9 cellular contexts compared by ENCODE assay signal in genomic region chr2:218230882-218231281, GRCh38. TPM values are rescaled to one million over a fixed set of nuclear protein-coding genes. Genes with fewer than 3 reads are reported as not detected.
DNase-seq lines count a peak whose midpoint lies in the region; ATAC-seq lines count a peak whose summit lies in the region.
"Had no signal": no experiment of that assay in that cellular context is flagged by ENCODE, and none has a peak within 500 bp of the region (broad histone marks: within the 10 kb centered on the region; RNA-seq: fewer than 3 reads in every experiment).

No MANE protein-coding gene starts in this region.

- H3K9me3 Mint-ChIP-seq in activated CD4-positive, alpha-beta memory T cell treated with anti-CD3 and anti-CD28 coated beads for 36 hours: no peaks in the 10 kb centered on the region

- H3K9ac ChIP-seq in BLaER1: no peak overlapping the region

- CTCF ChIA-PET in activated CD4-positive, alpha-beta memory T cell treated with anti-CD3 and anti-CD28 coated beads for 36 hours (lab: Charles Lee): interaction anchor here (0.8 to 3.8 kb wide), 11 partner anchors 11 to 63 kb away, joined by 3 to 30 read pairs (median 3); no protein-coding TSS in a partner anchor

- no peaks in the 10 kb centered on the region for H3K9me3 ChIP-seq in BLaER1
- H3K9me3 ChIP-seq: heart left ventricle had no signal

- peak overlapping the region; percentile 69 for H3K27ac Mint-ChIP-seq in activated CD4-positive, alpha-beta memory T cell treated with anti-CD3 and anti-CD28 coated beads for 36 hours

- peak; percentile 56 for DNase-seq in activated CD4-positive, alpha-beta memory T cell treated with anti-CD3 and anti-CD28 coated beads for 36 hours
- DNase-seq in iris pigment epithelial cell (ENCODE audit: low read depth) (peak; percentile 73), NCI-H1048 (lab: John Stamatoyannopoulos, UW) (no peak), superior temporal gyrus (ENCODE audit: extremely low spot score) (no peak), GDM1 (lab: John Stamatoyannopoulos, UW) (no peak)
- DNase-seq: heart left ventricle had no signal

- intact Hi-C loops in activated CD4-positive, alpha-beta memory T cell treated with anti-CD3 and anti-CD28 coated beads for 36 hours (cut with micrococcal nuclease): loop anchor here (1.0 kb wide), 1 partner anchor 338 kb away; no protein-coding TSS in a partner anchor

- peak overlapping the region; percentile 77; the same call in 1 of the 2 replicates for H3K4me2 ChIP-seq in BLaER1

- no peaks in the 10 kb centered on the region for H3K27me3 ChIP-seq in BLaER1
- H3K27me3 ChIP-seq: heart left ventricle had no signal

- no peak overlapping the region for H3K27ac ChIP-seq in BLaER1

- no peak overlapping the region for H3K4me3 ChIP-seq in BLaER1
- H3K4me3 ChIP-seq: heart left ventricle had no signal

- H3K36me3 Mint-ChIP-seq in activated CD4-positive, alpha-beta memory T cell treated with anti-CD3 and anti-CD28 coated beads for 36 hours: peaks cover 74% of the 10 kb centered on the region

- peaks cover 92% of the 10 kb centered on the region for H3K36me3 ChIP-seq in BLaER1

- no peak overlapping the region for H3K4me3 Mint-ChIP-seq in activated CD4-positive, alpha-beta memory T cell treated with anti-CD3 and anti-CD28 coated beads for 36 hours

- no peaks in the 10 kb centered on the region for H3K27me3 Mint-ChIP-seq in activated CD4-positive, alpha-beta memory T cell treated with anti-CD3 and anti-CD28 coated beads for 36 hours

- peaks cover 35% of the 10 kb centered on the region for H3K4me1 ChIP-seq in BLaER1

- peaks cover 41% of the 10 kb centered on the region for H4K20me1 ChIP-seq in BLaER1

- ATAC-seq in GM18873 (IDR thresholded peaks at IDR 0.05; ENCODE audit: low FRiP score, unreplicated experiment): peak; percentile 58
- peak; percentile 70 for ATAC-seq in HG03378 (IDR thresholded peaks at IDR 0.05; ENCODE audit: unreplicated experiment)

- POLR2A ChIA-PET in activated CD4-positive, alpha-beta memory T cell treated with anti-CD3 and anti-CD28 coated beads for 36 hours (lab: Charles Lee): interaction anchor here (0.8 to 1.0 kb wide), 3 partner anchors 10 to 340 kb away, joined by 4 to 6 read pairs (median 5); partner anchors contain the start of gene ARPC2

- H3K4me1 Mint-ChIP-seq in activated CD4-positive, alpha-beta memory T cell treated with anti-CD3 and anti-CD28 coated beads for 36 hours (ENCODE audit: low read depth): peaks cover 61% of the 10 kb centered on the region

RNA-seq across cellular contexts. Expression of gene ARPC2, which starts 13.9 kb away (rescaled TPM):
- 100 to 1,000 TPM; 564 to 570 TPM for total RNA-seq in activated CD4-positive, alpha-beta memory T cell treated with anti-CD3 and anti-CD28 coated beads for 36 hours

RNA-seq across cellular contexts. Expression of gene GPBAR1, which starts 29.9 kb away (rescaled TPM):
- total RNA-seq in activated CD4-positive, alpha-beta memory T cell treated with anti-CD3 and anti-CD28 coated beads for 36 hours: under 1 TPM; 0.14 to 0.19 TPM

RNA-seq across cellular contexts. Expression of gene AAMP, which starts 39.1 kb away (rescaled TPM):
- 10 to 100 TPM; 60.8 to 65.6 TPM for total RNA-seq in activated CD4-positive, alpha-beta memory T cell treated with anti-CD3 and anti-CD28 coated beads for 36 hours

RNA-seq across cellular contexts. Expression of gene PNKD, which starts 39.4 kb away (rescaled TPM):
- total RNA-seq in activated CD4-positive, alpha-beta memory T cell treated with anti-CD3 and anti-CD28 coated beads for 36 hours: 10 to 100 TPM; 18.4 to 19.4 TPM

Comparison
In these comparisons a context has a peak if more than half of its experiments do, and no peak if none do; other contexts are left out.
1. DNase-seq: peak in activated CD4-positive, alpha-beta memory T cell treated with anti-CD3 and anti-CD28 coated beads for 36 hours (single experiment) and iris pigment epithelial cell (single experiment); none in NCI-H1048 (single experiment), superior temporal gyrus (single experiment) and GDM1 (single experiment).